Comparison of ENCODE assay signal across 1 cellular context in the genomic region with DNA sequence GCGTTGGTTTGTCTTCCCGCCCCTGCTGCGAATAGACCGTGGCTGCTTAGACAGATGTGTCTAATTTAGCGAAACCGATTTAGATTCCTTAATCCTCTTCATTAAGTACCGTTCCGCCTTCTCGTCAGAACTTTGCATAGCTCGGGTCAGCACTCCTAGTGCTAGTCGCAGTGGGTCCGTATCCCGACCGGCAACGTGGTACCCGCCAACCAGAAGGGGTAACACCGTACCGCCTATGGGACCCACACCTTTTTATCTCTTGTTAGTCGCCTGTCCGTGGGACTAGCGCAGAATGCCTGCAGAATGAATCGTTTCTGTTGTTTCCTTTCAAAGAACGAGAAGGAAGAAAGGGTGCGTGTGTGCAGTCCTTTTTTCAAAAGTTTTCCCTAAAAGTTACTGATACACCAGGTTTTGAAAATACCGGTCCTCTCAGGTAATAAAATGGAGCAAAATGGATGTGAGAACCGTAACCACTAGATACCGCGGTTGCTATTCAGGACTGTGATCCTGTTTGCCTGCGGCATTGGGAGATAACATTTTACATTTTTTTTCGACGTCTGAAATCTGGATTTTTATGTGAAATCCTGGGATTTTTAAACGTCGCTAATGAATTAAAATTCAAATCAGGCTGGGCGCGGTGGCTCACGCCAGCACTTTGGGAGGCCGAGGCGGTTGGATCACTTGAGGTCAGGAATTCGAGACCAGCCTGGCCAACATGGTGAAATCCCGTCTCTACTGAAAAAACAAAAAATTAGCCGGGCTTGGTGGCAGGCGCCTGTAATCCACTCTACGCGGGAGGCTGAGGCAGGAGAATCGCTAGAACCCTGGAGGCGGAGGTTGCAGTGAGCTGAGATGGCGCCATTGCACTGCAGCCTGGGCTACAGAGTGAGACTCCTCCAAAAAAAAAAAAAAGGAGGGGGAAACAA.
A peak's percentile ranks its signal among the peaks of the same experiment; 100 is the strongest.
TF ChIP-seq lines count a peak whose summit lies in the region.

No MANE protein-coding gene starts in this region.

TF ChIP-seq in GM12878, 131 proteins besides CTCF, POLR2A, EP300 and RAD21 (continues in another document):
- TF ChIP-seq SIN3A (IDR thresholded peaks at IDR 0.05; ENCODE audit: low read depth, low read length) (0 out of 2 replicates have a peak, but pooled peaks have one; percentile 65), MEF2A (IDR thresholded peaks at IDR 0.05; ENCODE audit: insufficient read depth, low read depth, low read length) (no peak), PBX3 (IDR thresholded peaks at IDR 0.05; ENCODE audit: insufficient replicate concordance, low read depth, low read length) (no peak), MEF2B (IDR thresholded peaks at IDR 0.05; ENCODE audit: partially characterized antibody, poor library complexity, severe bottlenecking) (no peak), CREM (IDR thresholded peaks at IDR 0.05; ENCODE audit: low read depth) (no peak), TAF1 (IDR thresholded peaks at IDR 0.05; ENCODE audit: borderline replicate concordance, low read depth, low read length) (peak; percentile 56; the same call in 1 of the 2 replicates), ZNF274 (IDR thresholded peaks at IDR 0.05; ENCODE audit: insufficient read depth, insufficient read length) (no peak), CBX5 (IDR thresholded peaks at IDR 0.05; ENCODE audit: low read depth) (no peak), HDGF (IDR thresholded peaks at IDR 0.05) (no peak), SMAD1 (IDR thresholded peaks at IDR 0.05; ENCODE audit: low read depth, partially characterized antibody) (no peak), MAX (IDR thresholded peaks at IDR 0.05; ENCODE audit: low read depth, low read length) (no peak), SMAD5 (IDR thresholded peaks at IDR 0.05; ENCODE audit: low read depth) (no peak), IKZF1 (conservative IDR thresholded peaks at IDR 0.05) (no peak), CEBPB (IDR thresholded peaks at IDR 0.05; ENCODE audit: borderline replicate concordance in 1 of 2, low read depth in 2 of 2, low read length in 2 of 2) (no peak), ELK1 (IDR thresholded peaks at IDR 0.05; ENCODE audit: low read depth, low read length) (peak; percentile 33; the same call in 1 of the 2 replicates), ZNF217 (IDR thresholded peaks at IDR 0.05) (no peak), SPI1 (IDR thresholded peaks at IDR 0.05; ENCODE audit: borderline replicate concordance, insufficient read depth, low read depth, low read length) (no peak), GATAD2B (conservative IDR thresholded peaks at IDR 0.05; ENCODE audit: low read depth) (no peak; the same call in 1 of the 2 replicates), NR2C1 (IDR thresholded peaks at IDR 0.05) (no peak), TBL1XR1 (IDR thresholded peaks at IDR 0.05; ENCODE audit: low read depth, low read length) (no peak), FOS (IDR thresholded peaks at IDR 0.05; ENCODE audit: borderline replicate concordance, extremely low read depth, insufficient read length) (no peak), ZBTB11 (CRISPR knock-in tag; IDR thresholded peaks at IDR 0.05) (no peak), YY1 (IDR thresholded peaks at IDR 0.05; ENCODE audit: low read depth, low read length) (no peak), TARDBP (IDR thresholded peaks at IDR 0.05; ENCODE audit: borderline replicate concordance) (no peak), KLF5 (IDR thresholded peaks at IDR 0.05; ENCODE audit: partially characterized antibody) (no peak), ZSCAN29 (IDR thresholded peaks at IDR 0.05) (peak; percentile 70; the same call in 1 of the 2 replicates), ZBTB33 (IDR thresholded peaks at IDR 0.05) (peak; percentile 94), ZNF207 (IDR thresholded peaks at IDR 0.05; ENCODE audit: borderline replicate concordance) (no peak), TCF7 (IDR thresholded peaks at IDR 0.05; ENCODE audit: borderline replicate concordance) (no peak), MTA3 (IDR thresholded peaks at IDR 0.05; ENCODE audit: borderline replicate concordance, low read length) (0 out of 2 replicates have a peak, but pooled peaks have one; percentile 48), RB1 (IDR thresholded peaks at IDR 0.05; ENCODE audit: borderline replicate concordance) (no peak), TCF3 (IDR thresholded peaks at IDR 0.05; ENCODE audit: borderline replicate concordance, insufficient read depth, low read depth, low read length) (0 out of 2 replicates have a peak, but pooled peaks have one; percentile 14)
- TF ChIP-seq, protein P1, sequence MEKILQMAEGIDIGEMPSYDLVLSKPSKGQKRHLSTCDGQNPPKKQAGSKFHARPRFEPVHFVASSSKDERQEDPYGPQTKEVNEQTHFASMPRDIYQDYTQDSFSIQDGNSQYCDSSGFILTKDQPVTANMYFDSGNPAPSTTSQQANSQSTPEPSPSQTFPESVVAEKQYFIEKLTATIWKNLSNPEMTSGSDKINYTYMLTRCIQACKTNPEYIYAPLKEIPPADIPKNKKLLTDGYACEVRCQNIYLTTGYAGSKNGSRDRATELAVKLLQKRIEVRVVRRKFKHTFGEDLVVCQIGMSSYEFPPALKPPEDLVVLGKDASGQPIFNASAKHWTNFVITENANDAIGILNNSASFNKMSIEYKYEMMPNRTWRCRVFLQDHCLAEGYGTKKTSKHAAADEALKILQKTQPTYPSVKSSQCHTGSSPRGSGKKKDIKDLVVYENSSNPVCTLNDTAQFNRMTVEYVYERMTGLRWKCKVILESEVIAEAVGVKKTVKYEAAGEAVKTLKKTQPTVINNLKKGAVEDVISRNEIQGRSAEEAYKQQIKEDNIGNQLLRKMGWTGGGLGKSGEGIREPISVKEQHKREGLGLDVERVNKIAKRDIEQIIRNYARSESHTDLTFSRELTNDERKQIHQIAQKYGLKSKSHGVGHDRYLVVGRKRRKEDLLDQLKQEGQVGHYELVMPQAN (conservative IDR thresholded peaks at IDR 0.05) = peak; percentile 21; the same call in 1 of the 2 replicates
- TF ChIP-seq, protein P2, sequence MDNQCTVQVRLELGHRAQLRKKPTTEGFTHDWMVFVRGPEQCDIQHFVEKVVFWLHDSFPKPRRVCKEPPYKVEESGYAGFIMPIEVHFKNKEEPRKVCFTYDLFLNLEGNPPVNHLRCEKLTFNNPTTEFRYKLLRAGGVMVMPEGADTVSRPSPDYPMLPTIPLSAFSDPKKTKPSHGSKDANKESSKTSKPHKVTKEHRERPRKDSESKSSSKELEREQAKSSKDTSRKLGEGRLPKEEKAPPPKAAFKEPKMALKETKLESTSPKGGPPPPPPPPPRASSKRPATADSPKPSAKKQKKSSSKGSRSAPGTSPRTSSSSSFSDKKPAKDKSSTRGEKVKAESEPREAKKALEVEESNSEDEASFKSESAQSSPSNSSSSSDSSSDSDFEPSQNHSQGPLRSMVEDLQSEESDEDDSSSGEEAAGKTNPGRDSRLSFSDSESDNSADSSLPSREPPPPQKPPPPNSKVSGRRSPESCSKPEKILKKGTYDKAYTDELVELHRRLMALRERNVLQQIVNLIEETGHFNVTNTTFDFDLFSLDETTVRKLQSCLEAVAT (IDR thresholded peaks at IDR 0.05) = peak; percentile 90
- TF ChIP-seq, protein P3, sequence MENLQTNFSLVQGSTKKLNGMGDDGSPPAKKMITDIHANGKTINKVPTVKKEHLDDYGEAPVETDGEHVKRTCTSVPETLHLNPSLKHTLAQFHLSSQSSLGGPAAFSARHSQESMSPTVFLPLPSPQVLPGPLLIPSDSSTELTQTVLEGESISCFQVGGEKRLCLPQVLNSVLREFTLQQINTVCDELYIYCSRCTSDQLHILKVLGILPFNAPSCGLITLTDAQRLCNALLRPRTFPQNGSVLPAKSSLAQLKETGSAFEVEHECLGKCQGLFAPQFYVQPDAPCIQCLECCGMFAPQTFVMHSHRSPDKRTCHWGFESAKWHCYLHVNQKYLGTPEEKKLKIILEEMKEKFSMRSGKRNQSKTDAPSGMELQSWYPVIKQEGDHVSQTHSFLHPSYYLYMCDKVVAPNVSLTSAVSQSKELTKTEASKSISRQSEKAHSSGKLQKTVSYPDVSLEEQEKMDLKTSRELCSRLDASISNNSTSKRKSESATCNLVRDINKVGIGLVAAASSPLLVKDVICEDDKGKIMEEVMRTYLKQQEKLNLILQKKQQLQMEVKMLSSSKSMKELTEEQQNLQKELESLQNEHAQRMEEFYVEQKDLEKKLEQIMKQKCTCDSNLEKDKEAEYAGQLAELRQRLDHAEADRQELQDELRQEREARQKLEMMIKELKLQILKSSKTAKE (IDR thresholded peaks at IDR 0.05; ENCODE audit: low read depth, poor library complexity, severe bottlenecking) = peak; percentile 11
- TF ChIP-seq, protein P4, sequence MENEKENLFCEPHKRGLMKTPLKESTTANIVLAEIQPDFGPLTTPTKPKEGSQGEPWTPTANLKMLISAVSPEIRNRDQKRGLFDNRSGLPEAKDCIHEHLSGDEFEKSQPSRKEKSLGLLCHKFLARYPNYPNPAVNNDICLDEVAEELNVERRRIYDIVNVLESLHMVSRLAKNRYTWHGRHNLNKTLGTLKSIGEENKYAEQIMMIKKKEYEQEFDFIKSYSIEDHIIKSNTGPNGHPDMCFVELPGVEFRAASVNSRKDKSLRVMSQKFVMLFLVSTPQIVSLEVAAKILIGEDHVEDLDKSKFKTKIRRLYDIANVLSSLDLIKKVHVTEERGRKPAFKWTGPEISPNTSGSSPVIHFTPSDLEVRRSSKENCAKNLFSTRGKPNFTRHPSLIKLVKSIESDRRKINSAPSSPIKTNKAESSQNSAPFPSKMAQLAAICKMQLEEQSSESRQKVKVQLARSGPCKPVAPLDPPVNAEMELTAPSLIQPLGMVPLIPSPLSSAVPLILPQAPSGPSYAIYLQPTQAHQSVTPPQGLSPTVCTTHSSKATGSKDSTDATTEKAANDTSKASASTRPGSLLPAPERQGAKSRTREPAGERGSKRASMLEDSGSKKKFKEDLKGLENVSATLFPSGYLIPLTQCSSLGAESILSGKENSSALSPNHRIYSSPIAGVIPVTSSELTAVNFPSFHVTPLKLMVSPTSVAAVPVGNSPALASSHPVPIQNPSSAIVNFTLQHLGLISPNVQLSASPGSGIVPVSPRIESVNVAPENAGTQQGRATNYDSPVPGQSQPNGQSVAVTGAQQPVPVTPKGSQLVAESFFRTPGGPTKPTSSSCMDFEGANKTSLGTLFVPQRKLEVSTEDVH (IDR thresholded peaks at IDR 0.05; ENCODE audit: low read depth, partially characterized antibody) = no peak
